In genomic region chr10:61663466-61663865, GRCh38 we compare ENCODE assay signal across 11 cellular contexts.
DNase-seq lines count a peak whose midpoint lies in the region; TF ChIP-seq lines count a peak whose summit lies in the region.
"Had no signal": no experiment of that assay in that cellular context is flagged by ENCODE, and none has a peak within 500 bp of the region (broad histone marks: within the 10 kb centered on the region; RNA-seq: fewer than 3 reads in every experiment).

No MANE protein-coding gene starts in this region.

- DNase-seq in EH (ENCODE audit: low read depth) (peak; percentile 33), retina (peak; percentile 20), GF-D8 (lab: John Stamatoyannopoulos, UW) (no peak), dedifferentiated amniotic fluid mesenchymal stem cell (ENCODE audit: extremely low spot score) (no peak), activated gamma-delta T cell treated with Interleukin-2 at 50 U/mL for 16 hours (no peak)
- no peak for DNase-seq in activated naive CD4-positive, alpha-beta T cell (lab: John Stamatoyannopoulos, UW)
- DNase-seq: DND-41, NCI-H1436, OCI-M1 had no signal

- no peaks in the 10 kb centered on the region for H3K9me3 ChIP-seq in iPS-18c (ENCODE audit: control insufficient read depth, insufficient read depth, low read length)

- H3K4me3 ChIP-seq in WI38 (ENCODE audit: low read depth, low read length) (peak overlapping the region; percentile 73), iPS-18c (ENCODE audit: insufficient read depth, low read depth, low read length) (peak overlapping the region; percentile 68; the same call in 1 of the 2 replicates)

- no peak for TF ChIP-seq CTCF in WI38 (IDR thresholded peaks at IDR 0.05; ENCODE audit: low read depth, low read length)

Comparison
In these comparisons a context has a peak if more than half of its experiments do, and no peak if none do; other contexts are left out.
1. DNase-seq: peak in EH (single experiment) and retina (single experiment); none in activated naive CD4-positive, alpha-beta T cell (0 of 4), GF-D8 (single experiment), dedifferentiated amniotic fluid mesenchymal stem cell (single experiment) and activated gamma-delta T cell treated with Interleukin-2 at 50 U/mL for 16 hours (single experiment).